In genomic region chr17:54967621-54968258, GRCh38 we compare ENCODE assay signal across 8 cellular contexts. TPM values are rescaled to one million over a fixed set of nuclear protein-coding genes. Genes with fewer than 3 reads are reported as not detected.
DNase-seq lines count a peak whose midpoint lies in the region; ATAC-seq and TF ChIP-seq lines count a peak whose summit lies in the region.

No MANE protein-coding gene starts in this region.

- peaks cover 11% of the 10 kb centered on the region for H3K36me3 Mint-ChIP-seq in activated CD4-positive, alpha-beta memory T cell treated with anti-CD3 and anti-CD28 coated beads for 36 hours
- H3K36me3 Mint-ChIP-seq in activated CD4-positive, alpha-beta memory T cell treated with anti-CD3 and anti-CD28 coated beads, Interleukin-2, amount 10 ng/mL, durations not matched to agents 7 days and 5 days (ENCODE audit: low read depth): peaks cover 14% of the 10 kb centered on the region
- no peaks in the 10 kb centered on the region for H3K36me3 Mint-ChIP-seq in activated naive CD4-positive, alpha-beta T cell treated with anti-CD3 and anti-CD28 coated beads for 36 hours (ENCODE audit: low read depth)
- peaks cover 8% of the 10 kb centered on the region for H3K36me3 Mint-ChIP-seq in chondrocyte (ENCODE audit: low read depth)

- H3K27me3 Mint-ChIP-seq in activated CD4-positive, alpha-beta memory T cell treated with anti-CD3 and anti-CD28 coated beads for 36 hours: no peaks in the 10 kb centered on the region
- no peaks in the 10 kb centered on the region for H3K27me3 Mint-ChIP-seq in activated CD4-positive, alpha-beta memory T cell treated with anti-CD3 and anti-CD28 coated beads, Interleukin-2, amount 10 ng/mL, durations not matched to agents 7 days and 5 days
- H3K27me3 Mint-ChIP-seq in activated naive CD4-positive, alpha-beta T cell treated with anti-CD3 and anti-CD28 coated beads for 36 hours (ENCODE audit: low read depth): no peaks in the 10 kb centered on the region
- no peaks in the 10 kb centered on the region for H3K27me3 Mint-ChIP-seq in chondrocyte (ENCODE audit: low read depth)

- no peak overlapping the region for H3K4me3 Mint-ChIP-seq in activated CD4-positive, alpha-beta memory T cell treated with anti-CD3 and anti-CD28 coated beads for 36 hours
- H3K4me3 Mint-ChIP-seq in activated CD4-positive, alpha-beta memory T cell treated with anti-CD3 and anti-CD28 coated beads, Interleukin-2, amount 10 ng/mL, durations not matched to agents 7 days and 5 days: no peak overlapping the region
- H3K4me3 Mint-ChIP-seq in activated naive CD4-positive, alpha-beta T cell treated with anti-CD3 and anti-CD28 coated beads for 36 hours: no peak overlapping the region
- no peak overlapping the region for H3K4me3 Mint-ChIP-seq in chondrocyte (ENCODE audit: unreplicated experiment)

- no peaks in the 10 kb centered on the region for H3K27me3 ChIP-seq in GM23248 (replicated peaks; ENCODE audit: insufficient read depth)
- H3K27me3 ChIP-seq in right cardiac atrium (ENCODE audit: control insufficient read depth, insufficient read depth): no peaks in the 10 kb centered on the region

- no peaks in the 10 kb centered on the region for H4K20me1 ChIP-seq in GM23248 (ENCODE audit: insufficient read depth)

- H3K9me2 ChIP-seq in GM23248 (ENCODE audit: insufficient read depth): no peaks in the 10 kb centered on the region

- WGBS in GM23248 (ENCODE audit: low coverage in 1 of 2, low lambda C conversion rate in 2 of 2, missing lambda C conversion rate in 2 of 2), 2 experiments: 2% methylated on average over 21 of the region's 21 CpGs
- WGBS in right cardiac atrium: under 1% methylated on average over 21 of the region's 21 CpGs

- intact Hi-C loops in activated CD4-positive, alpha-beta memory T cell treated with anti-CD3 and anti-CD28 coated beads for 36 hours (cut with micrococcal nuclease): loop anchor here (1.0 to 5.0 kb wide), 7 partner anchors 65 to 767 kb away; partner anchors contain the start of genes HLF, MMD and TOM1L1
- intact Hi-C loops in activated naive CD4-positive, alpha-beta T cell treated with anti-CD3 and anti-CD28 coated beads for 36 hours (cut with micrococcal nuclease): loop anchor here (1.0 to 5.0 kb wide), 7 partner anchors 67 to 765 kb away; partner anchors contain the start of genes HLF and TOM1L1
- intact Hi-C loops in right cardiac atrium (cut with DNase I): no loop called here

- TF ChIP-seq CTCF in chondrocyte (IDR thresholded peaks at IDR 0.05): no peak

- H3K27ac ChIP-seq in GM23248 (peak overlapping the region; percentile 82), right cardiac atrium (ENCODE audit: low read length) (peak overlapping the region; percentile 75), skin epidermis (peak overlapping the region; percentile 34 to 93 (median 87))

- 0 out of 2 replicates have a peak, but pooled peaks cover 7% of the 10 kb centered on the region for H3F3A ChIP-seq in GM23248 (ENCODE audit: insufficient read depth)

- in situ Hi-C loops in GM23248 (cut with MboI): no loop called here

- H3K9ac ChIP-seq in GM23248: peak overlapping the region; percentile 92

- peaks cover 19% of the 10 kb centered on the region for H3K36me3 ChIP-seq in GM23248 (ENCODE audit: low read depth)

- CTCF ChIA-PET in activated CD4-positive, alpha-beta memory T cell treated with anti-CD3 and anti-CD28 coated beads for 36 hours (lab: Charles Lee): no interaction called here
- CTCF ChIA-PET in activated CD4-positive, alpha-beta memory T cell treated with anti-CD3 and anti-CD28 coated beads, Interleukin-2, amount 10 ng/mL, durations not matched to agents 7 days and 5 days (lab: Charles Lee): no interaction called here
- CTCF ChIA-PET in activated naive CD4-positive, alpha-beta T cell treated with anti-CD3 and anti-CD28 coated beads for 36 hours (lab: Charles Lee): interaction anchor here (0.7 kb wide), 1 partner anchor 323 kb away, joined by 3 read pairs; no protein-coding TSS in a partner anchor

- peak overlapping the region; percentile 93 for H3K4me2 ChIP-seq in GM23248 (ENCODE audit: unreplicated experiment)

- H3K4me1 ChIP-seq in GM23248 (ENCODE audit: insufficient read depth) (peaks cover 13% of the 10 kb centered on the region), right cardiac atrium (ENCODE audit: control insufficient read depth, insufficient read depth, low read length) (no peaks in the 10 kb centered on the region)

- peaks cover 23% of the 10 kb centered on the region for H3K4me1 Mint-ChIP-seq in activated CD4-positive, alpha-beta memory T cell treated with anti-CD3 and anti-CD28 coated beads for 36 hours (ENCODE audit: low read depth)
- peaks cover 28% of the 10 kb centered on the region for H3K4me1 Mint-ChIP-seq in activated CD4-positive, alpha-beta memory T cell treated with anti-CD3 and anti-CD28 coated beads, Interleukin-2, amount 10 ng/mL, durations not matched to agents 7 days and 5 days
- H3K4me1 Mint-ChIP-seq in activated naive CD4-positive, alpha-beta T cell treated with anti-CD3 and anti-CD28 coated beads for 36 hours (ENCODE audit: low read depth): peaks cover 20% of the 10 kb centered on the region
- H3K4me1 Mint-ChIP-seq in chondrocyte (ENCODE audit: low read depth): peaks cover 28% of the 10 kb centered on the region

- POLR2A ChIA-PET in activated CD4-positive, alpha-beta memory T cell treated with anti-CD3 and anti-CD28 coated beads for 36 hours (lab: Charles Lee): no interaction called here
- POLR2A ChIA-PET in activated CD4-positive, alpha-beta memory T cell treated with anti-CD3 and anti-CD28 coated beads, Interleukin-2, amount 10 ng/mL, durations not matched to agents 7 days and 5 days (lab: Charles Lee): interaction anchor here (1.5 to 1.6 kb wide), 2 partner anchors 26 to 453 kb away, joined by 5 to 6 read pairs; partner anchors contain the start of gene MMD

- peak in 1 of 2 donors; percentile 5 for ATAC-seq in right cardiac atrium

- H3K4me3 ChIP-seq in GM23248 (peak overlapping the region; percentile 96), right cardiac atrium (ENCODE audit: low read length) (peak overlapping the region; percentile 84), skin epidermis (peak overlapping the region; percentile 57 to 90 (median 87))
- peak overlapping the region; percentile 90 for H3K4me3 ChIP-seq in Jurkat, Clone E6-1 (ENCODE audit: low read length)

- no peak overlapping the region for H3K27ac Mint-ChIP-seq in activated CD4-positive, alpha-beta memory T cell treated with anti-CD3 and anti-CD28 coated beads for 36 hours
- no peak overlapping the region for H3K27ac Mint-ChIP-seq in activated CD4-positive, alpha-beta memory T cell treated with anti-CD3 and anti-CD28 coated beads, Interleukin-2, amount 10 ng/mL, durations not matched to agents 7 days and 5 days
- no peak overlapping the region for H3K27ac Mint-ChIP-seq in activated naive CD4-positive, alpha-beta T cell treated with anti-CD3 and anti-CD28 coated beads for 36 hours
- H3K27ac Mint-ChIP-seq in chondrocyte (ENCODE audit: unreplicated experiment): no peak overlapping the region

- DNase-seq in activated CD4-positive, alpha-beta memory T cell treated with anti-CD3 and anti-CD28 coated beads for 36 hours: peak; percentile 34
- DNase-seq in activated CD4-positive, alpha-beta memory T cell treated with anti-CD3 and anti-CD28 coated beads, Interleukin-2, amount 10 ng/mL, durations not matched to agents 7 days and 5 days: no peak
- peak; percentile 66 for DNase-seq in GM23248
- DNase-seq in Jurkat, Clone E6-1 (ENCODE audit: low read depth, low spot score): peak; percentile 55
- DNase-seq in activated naive CD4-positive, alpha-beta T cell treated with anti-CD3 and anti-CD28 coated beads for 36 hours: peak; percentile 40
- DNase-seq in right cardiac atrium: no peak
- DNase-seq in chondrocyte (ENCODE audit: low spot score): no peak

- peak overlapping the region; percentile 99 for H2AFZ ChIP-seq in GM23248

- peaks cover 63% of the 10 kb centered on the region for H3K79me2 ChIP-seq in GM23248 (ENCODE audit: insufficient read depth)

- H3K9me3 ChIP-seq in GM23248 (ENCODE audit: low read depth): no peaks in the 10 kb centered on the region
- no peaks in the 10 kb centered on the region for H3K9me3 ChIP-seq in right cardiac atrium (ENCODE audit: control insufficient read depth, low read length)

- H3K9me3 Mint-ChIP-seq in activated CD4-positive, alpha-beta memory T cell treated with anti-CD3 and anti-CD28 coated beads for 36 hours: no peaks in the 10 kb centered on the region
- no peaks in the 10 kb centered on the region for H3K9me3 Mint-ChIP-seq in activated CD4-positive, alpha-beta memory T cell treated with anti-CD3 and anti-CD28 coated beads, Interleukin-2, amount 10 ng/mL, durations not matched to agents 7 days and 5 days
- no peaks in the 10 kb centered on the region for H3K9me3 Mint-ChIP-seq in activated naive CD4-positive, alpha-beta T cell treated with anti-CD3 and anti-CD28 coated beads for 36 hours
- no peaks in the 10 kb centered on the region for H3K9me3 Mint-ChIP-seq in chondrocyte (ENCODE audit: low read depth)

RNA-seq across cellular contexts. Expression of gene COX11, which starts 0.7 kb away (rescaled TPM):
- total RNA-seq in activated CD4-positive, alpha-beta memory T cell treated with anti-CD3 and anti-CD28 coated beads for 36 hours: 10 to 100 TPM; 44.2 to 49.9 TPM
- total RNA-seq in activated CD4-positive, alpha-beta memory T cell treated with anti-CD3 and anti-CD28 coated beads, Interleukin-2, amount 10 ng/mL, durations not matched to agents 7 days and 5 days: 10 to 100 TPM; 49.1 to 50.7 TPM
- 46.8 and 54.0 TPM in 2 replicates for total RNA-seq in GM23248 (2014; rRNA removed; shearing (Covaris generic))
- polyA plus RNA-seq in GM23248 (2016; fragmentation: Nextera tagmentation; extraction: Ambion mirVana) (38.2 and 38.9 TPM in 2 replicates), right cardiac atrium (39.1 TPM)
- polyA plus RNA-seq in Jurkat, Clone E6-1 (2012; ENCODE audit: insufficient read depth, insufficient read length): 74.8 TPM
- 10 to 100 TPM; 48.6 to 50.0 TPM for total RNA-seq in activated naive CD4-positive, alpha-beta T cell treated with anti-CD3 and anti-CD28 coated beads for 36 hours
- total RNA-seq in right cardiac atrium (10 to 100 TPM; 49.6 to 59.2 (median 51.1) TPM), chondrocyte (34.6 to 48.2 TPM (median 37.3 TPM) in 3 replicates)

RNA-seq across cellular contexts. Expression of gene STXBP4, which starts 0.8 kb away (rescaled TPM):
- 1 to 10 TPM; 3.2 to 4.3 TPM for total RNA-seq in activated CD4-positive, alpha-beta memory T cell treated with anti-CD3 and anti-CD28 coated beads for 36 hours
- 1 to 10 TPM; 4.7 to 6.6 TPM for total RNA-seq in activated CD4-positive, alpha-beta memory T cell treated with anti-CD3 and anti-CD28 coated beads, Interleukin-2, amount 10 ng/mL, durations not matched to agents 7 days and 5 days
- 4.6 and 5.9 TPM in 2 replicates for total RNA-seq in GM23248 (2014; rRNA removed; shearing (Covaris generic))
- 8.4 and 8.7 TPM in 2 replicates for polyA plus RNA-seq in GM23248 (2016; fragmentation: Nextera tagmentation; extraction: Ambion mirVana)
- 5.8 TPM for polyA plus RNA-seq in Jurkat, Clone E6-1 (2012; ENCODE audit: insufficient read depth, insufficient read length)
- 1 to 10 TPM; 4.5 to 5.3 TPM for total RNA-seq in activated naive CD4-positive, alpha-beta T cell treated with anti-CD3 and anti-CD28 coated beads for 36 hours
- total RNA-seq in right cardiac atrium: 10 to 100 TPM in 1 of 4 donors, 1 to 10 TPM in 3; 8.9 to 10.8 (median 9.7) TPM
- polyA plus RNA-seq in right cardiac atrium: 2.6 TPM
- total RNA-seq in chondrocyte: 8.7 to 18.6 TPM (median 11.9 TPM) in 3 replicates

Comparison
In these comparisons a context has a peak if more than half of its experiments do, and no peak if none do; other contexts are left out.
1. DNase-seq: peak in activated CD4-positive, alpha-beta memory T cell treated with anti-CD3 and anti-CD28 coated beads for 36 hours (single experiment), GM23248 (single experiment), Jurkat, Clone E6-1 (single experiment) and activated naive CD4-positive, alpha-beta T cell treated with anti-CD3 and anti-CD28 coated beads for 36 hours (single experiment); none in activated CD4-positive, alpha-beta memory T cell treated with anti-CD3 and anti-CD28 coated beads, Interleukin-2, amount 10 ng/mL, durations not matched to agents 7 days and 5 days (single experiment), right cardiac atrium (0 of 3) and chondrocyte (single experiment).
2. intact Hi-C loops: an anchor here in activated CD4-positive, alpha-beta memory T cell treated with anti-CD3 and anti-CD28 coated beads for 36 hours (1.0 to 5.0 kb wide) and activated naive CD4-positive, alpha-beta T cell treated with anti-CD3 and anti-CD28 coated beads for 36 hours (1.0 to 5.0 kb wide); none called in right cardiac atrium.
3. Peak in every context shown above with its lines, with median percentiles within 50 percentile points of each other: H3K27ac ChIP-seq and H3K4me3 ChIP-seq.